8 cellular contexts compared by ENCODE assay signal in genomic region chr9:134544388-134545212, GRCh38.
DNase-seq lines count a peak whose midpoint lies in the region; ATAC-seq, FAIRE-seq and TF ChIP-seq lines count a peak whose summit lies in the region.

No MANE protein-coding gene starts in this region.

- H3K9me3 Mint-ChIP-seq in chondrocyte (ENCODE audit: low read depth): no peaks in the 10 kb centered on the region

- no peak for ATAC-seq in HG03442 (IDR thresholded peaks at IDR 0.05; ENCODE audit: unreplicated experiment)

- H3K36me3 ChIP-seq in kidney (ENCODE audit: control insufficient read depth in 1 of 2, insufficient read depth in 2 of 2, low read length in 2 of 2) (no peaks in the 10 kb centered on the region), suprapubic skin (no peaks in the 10 kb centered on the region)

- TF ChIP-seq POLR2A in suprapubic skin (IDR thresholded peaks at IDR 0.05): no peak

- H3K9me3 ChIP-seq in kidney (ENCODE audit: control insufficient read depth in 1 of 2, low read length in 2 of 2) (no peaks in the 10 kb centered on the region), suprapubic skin (no peaks in the 10 kb centered on the region)

- H3K4me1 ChIP-seq in kidney (ENCODE audit: control insufficient read depth in 1 of 2, insufficient read depth in 1 of 2, low read depth in 1 of 2, low read length in 2 of 2) (no peaks in the 10 kb centered on the region), suprapubic skin (peaks cover 17% of the 10 kb centered on the region)

- FAIRE-seq in kidney (lab: Jason Lieb, UNC): no peak

- TF ChIP-seq EP300 in suprapubic skin (IDR thresholded peaks at IDR 0.05): no peak

- no peaks in the 10 kb centered on the region for H3K27me3 Mint-ChIP-seq in chondrocyte (ENCODE audit: low read depth)

- TF ChIP-seq CTCF in chondrocyte (IDR thresholded peaks at IDR 0.05): no peak
- no peak for TF ChIP-seq CTCF in kidney (IDR thresholded peaks at IDR 0.05; ENCODE audit: borderline replicate concordance, extremely low read depth, insufficient read depth)
- no peak for TF ChIP-seq CTCF in suprapubic skin (IDR thresholded peaks at IDR 0.05)

- WGBS in suprapubic skin: 81% methylated on average over 20 of the region's 26 CpGs

- H3K4me3 Mint-ChIP-seq in chondrocyte (ENCODE audit: unreplicated experiment): peak overlapping the region; percentile 56

- intact Hi-C loops in kidney (cut with DNase I): no loop called here

- H3K9ac ChIP-seq in kidney (ENCODE audit: low read length in 2 of 2): no peak overlapping the region

- H3K27me3 ChIP-seq in suprapubic skin: peaks cover 32% of the 10 kb centered on the region

- no peaks in the 10 kb centered on the region for H3K36me3 Mint-ChIP-seq in chondrocyte (ENCODE audit: low read depth)

- peak overlapping the region; percentile 96 for H3K27ac Mint-ChIP-seq in chondrocyte (ENCODE audit: unreplicated experiment)

- H3K4me1 Mint-ChIP-seq in chondrocyte (ENCODE audit: low read depth): peaks cover 61% of the 10 kb centered on the region

- H3K4me3 ChIP-seq in kidney (ENCODE audit: low read length in 2 of 2): no peak overlapping the region
- no peak overlapping the region for H3K4me3 ChIP-seq in suprapubic skin

- DNase-seq in HS-27A (ENCODE audit: low read depth): peak; percentile 24
- DNase-seq in chondrocyte (ENCODE audit: low spot score): peak; percentile 92
- peak; percentile 65 for DNase-seq in kidney
- DNase-seq in suprapubic skin (ENCODE audit: low spot score in 2 of 2): no peak
- DNase-seq in UCSD-AML1 (lab: John Stamatoyannopoulos, UW; ENCODE audit: unreplicated experiment): no peak
- DNase-seq in germinal center (ENCODE audit: low spot score): no peak
- DNase-seq in NCI-H146 treated with DMSO at 0.1 percent for 48 hours (lab: John Stamatoyannopoulos, UW; ENCODE audit: unreplicated experiment): no peak

- H3K27ac ChIP-seq in kidney (ENCODE audit: low read depth in 2 of 2, low read length in 2 of 2) (no peak overlapping the region), suprapubic skin (peak overlapping the region; percentile 20)

Comparison
In these comparisons a context has a peak if more than half of its experiments do, and no peak if none do; other contexts are left out.
1. DNase-seq: peak in HS-27A (single experiment), chondrocyte (single experiment) and kidney (single experiment); none in suprapubic skin (0 of 2), UCSD-AML1 (single experiment), germinal center (single experiment) and NCI-H146 treated with DMSO at 0.1 percent for 48 hours (single experiment).